1 cellular context compared by ENCODE assay signal in the genomic region with DNA sequence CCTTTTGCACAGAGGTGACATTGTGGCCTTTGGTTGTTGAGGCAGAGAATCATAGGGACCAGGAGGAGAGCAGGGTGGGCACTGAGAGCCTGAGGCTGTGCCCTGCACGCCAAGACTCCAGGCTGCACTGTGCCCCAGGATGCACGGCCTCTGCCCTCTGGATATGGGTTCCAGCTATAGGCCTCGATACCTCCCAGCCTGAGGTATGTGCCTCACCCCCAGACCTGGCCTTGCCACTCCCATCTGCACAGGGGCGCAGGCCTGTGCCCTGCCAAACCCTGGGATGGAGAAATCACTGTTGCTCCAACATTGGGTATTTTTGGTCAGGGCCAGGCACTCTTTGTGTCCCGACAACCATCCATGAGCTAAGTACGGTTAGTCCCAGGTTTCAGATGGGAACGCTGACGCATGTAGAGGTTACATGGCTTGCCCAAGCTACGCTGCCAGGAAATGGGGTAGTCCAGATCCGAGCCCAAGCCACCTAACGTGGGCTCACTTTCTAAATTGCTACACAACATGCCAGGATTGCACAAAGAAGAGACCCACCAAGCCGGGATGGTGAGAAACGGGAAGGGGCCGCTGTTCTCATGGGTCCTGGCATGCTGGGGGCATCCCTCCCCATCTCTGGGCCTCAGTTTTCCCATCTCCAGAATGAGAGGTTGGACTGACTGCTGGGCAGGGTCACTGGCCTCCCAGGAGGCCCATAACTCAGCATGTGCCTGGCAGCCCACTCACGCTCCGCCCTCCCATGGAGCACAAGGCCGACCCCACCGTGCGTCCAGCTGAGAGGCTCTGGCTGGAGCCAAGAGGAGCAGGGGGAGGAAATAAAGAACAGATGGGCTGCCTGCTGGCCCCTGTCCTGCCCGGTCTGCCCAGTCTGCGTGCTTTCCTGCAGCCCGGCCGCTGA.
TF ChIP-seq lines count a peak whose summit lies in the region.

No MANE protein-coding gene starts in this region.

TF ChIP-seq in SK-N-SH, 30 proteins besides CTCF, POLR2A, EP300 and RAD21 (continued from another document):
- TF ChIP-seq, protein P1, sequence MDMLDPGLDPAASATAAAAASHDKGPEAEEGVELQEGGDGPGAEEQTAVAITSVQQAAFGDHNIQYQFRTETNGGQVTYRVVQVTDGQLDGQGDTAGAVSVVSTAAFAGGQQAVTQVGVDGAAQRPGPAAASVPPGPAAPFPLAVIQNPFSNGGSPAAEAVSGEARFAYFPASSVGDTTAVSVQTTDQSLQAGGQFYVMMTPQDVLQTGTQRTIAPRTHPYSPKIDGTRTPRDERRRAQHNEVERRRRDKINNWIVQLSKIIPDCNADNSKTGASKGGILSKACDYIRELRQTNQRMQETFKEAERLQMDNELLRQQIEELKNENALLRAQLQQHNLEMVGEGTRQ (IDR thresholded peaks at IDR 0.05; ENCODE audit: borderline replicate concordance, low read depth, low read length), result no peak
- TF ChIP-seq, protein P2, sequence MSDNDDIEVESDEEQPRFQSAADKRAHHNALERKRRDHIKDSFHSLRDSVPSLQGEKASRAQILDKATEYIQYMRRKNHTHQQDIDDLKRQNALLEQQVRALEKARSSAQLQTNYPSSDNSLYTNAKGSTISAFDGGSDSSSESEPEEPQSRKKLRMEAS (IDR thresholded peaks at IDR 0.05; ENCODE audit: low read depth), result peak; percentile 68
- no peak for TF ChIP-seq RFX5 (IDR thresholded peaks at IDR 0.05; ENCODE audit: low read length)
- no peak for TF ChIP-seq FOXJ3 (CRISPR knock-in tag; IDR thresholded peaks at IDR 0.05)
- peak; percentile 93 for TF ChIP-seq TCF12 (IDR thresholded peaks at IDR 0.05)
- TF ChIP-seq, protein P3, sequence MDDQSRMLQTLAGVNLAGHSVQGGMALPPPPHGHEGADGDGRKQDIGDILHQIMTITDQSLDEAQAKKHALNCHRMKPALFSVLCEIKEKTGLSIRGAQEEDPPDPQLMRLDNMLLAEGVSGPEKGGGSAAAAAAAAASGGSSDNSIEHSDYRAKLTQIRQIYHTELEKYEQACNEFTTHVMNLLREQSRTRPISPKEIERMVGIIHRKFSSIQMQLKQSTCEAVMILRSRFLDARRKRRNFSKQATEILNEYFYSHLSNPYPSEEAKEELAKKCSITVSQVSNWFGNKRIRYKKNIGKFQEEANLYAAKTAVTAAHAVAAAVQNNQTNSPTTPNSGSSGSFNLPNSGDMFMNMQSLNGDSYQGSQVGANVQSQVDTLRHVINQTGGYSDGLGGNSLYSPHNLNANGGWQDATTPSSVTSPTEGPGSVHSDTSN (IDR thresholded peaks at IDR 0.05), result peak; percentile 79
